8 cellular contexts compared by ENCODE assay signal in genomic region chr16:68800257-68800875, GRCh38. TPM values are rescaled to one million over a fixed set of nuclear protein-coding genes. Genes with fewer than 3 reads are reported as not detected.
DNase-seq lines count a peak whose midpoint lies in the region; ATAC-seq and TF ChIP-seq lines count a peak whose summit lies in the region.

No MANE protein-coding gene starts in this region.

- H3K9me3 Mint-ChIP-seq in T-helper 2 cell treated with Interferon-gamma antibody and Interleukin-4, amounts not matched to agents 5 μg/mL and 100 μg/mL, for 36 hours: no peaks in the 10 kb centered on the region

- peak overlapping the region in 1 of 2 donors; percentile 83 for H3K27ac ChIP-seq in breast epithelium

- peak; percentile 68 to 80 (median 73) for TF ChIP-seq CTCF in breast epithelium (IDR thresholded peaks at IDR 0.05)

- no peaks in the 10 kb centered on the region for H3K9me3 ChIP-seq in breast epithelium

- no peaks in the 10 kb centered on the region for H3K36me3 Mint-ChIP-seq in T-helper 2 cell treated with Interferon-gamma antibody and Interleukin-4, amounts not matched to agents 5 μg/mL and 100 μg/mL, for 36 hours (ENCODE audit: low read depth)

- H3K4me3 ChIP-seq in breast epithelium: no peak overlapping the region

- no peak overlapping the region for H3K4me3 Mint-ChIP-seq in T-helper 2 cell treated with Interferon-gamma antibody and Interleukin-4, amounts not matched to agents 5 μg/mL and 100 μg/mL, for 36 hours

- no peak overlapping the region for H3K27ac Mint-ChIP-seq in T-helper 2 cell treated with Interferon-gamma antibody and Interleukin-4, amounts not matched to agents 5 μg/mL and 100 μg/mL, for 36 hours

- TF ChIP-seq POLR2A in breast epithelium (IDR thresholded peaks at IDR 0.05): no peak

- H3K4me1 ChIP-seq in breast epithelium: no peaks in the 10 kb centered on the region

- peak; percentile 84 for DNase-seq in DMS 273 (lab: John Stamatoyannopoulos, UW; ENCODE audit: unreplicated experiment)
- peak; percentile 49 for DNase-seq in NCI-H1105 (lab: John Stamatoyannopoulos, UW)
- DNase-seq in T-helper 2 cell treated with Interferon-gamma antibody and Interleukin-4, amounts not matched to agents 5 μg/mL and 100 μg/mL, for 36 hours (ENCODE audit: low spot score): peak; percentile 32
- peak; percentile 62 to 72 for DNase-seq in breast epithelium (ENCODE audit: low spot score in 2 of 2)
- DNase-seq in left kidney (ENCODE audit: low read depth, low spot score): peak; percentile 94
- peak; percentile 15 for DNase-seq in stimulated activated CD8-positive, alpha-beta memory T cell treated with anti-CD3 and anti-CD28 coated beads, Interleukin-12 subunit alpha, Interleukin-12 subunit beta, amount 100 ng/mL, for 1 hour (ENCODE audit: low read depth)
- no peak for DNase-seq in NCI-H82 treated with DMSO at 0.1 percent for 48 hours (lab: John Stamatoyannopoulos, UW; ENCODE audit: unreplicated experiment)

- H3K4me1 Mint-ChIP-seq in T-helper 2 cell treated with Interferon-gamma antibody and Interleukin-4, amounts not matched to agents 5 μg/mL and 100 μg/mL, for 36 hours (ENCODE audit: low read depth): no peaks in the 10 kb centered on the region

- ATAC-seq in GM21619 (IDR thresholded peaks at IDR 0.05; ENCODE audit: unreplicated experiment): peak; percentile 62

- intact Hi-C loops in breast epithelium (cut with DNase I; ENCODE audit: low total_unique reads): no loop called here

- H3K36me3 ChIP-seq in breast epithelium: no peaks in the 10 kb centered on the region

- peaks cover 1% of the 10 kb centered on the region for H3K27me3 Mint-ChIP-seq in T-helper 2 cell treated with Interferon-gamma antibody and Interleukin-4, amounts not matched to agents 5 μg/mL and 100 μg/mL, for 36 hours (ENCODE audit: low read depth)

- H3K27me3 ChIP-seq in breast epithelium: no peaks in the 10 kb centered on the region

RNA-seq across cellular contexts. Expression of gene TANGO6, which starts 43.0 kb away (rescaled TPM):
- 10 to 100 TPM; 13.4 to 26.1 (median 24.6) TPM for total RNA-seq in breast epithelium
